In the genomic region with DNA sequence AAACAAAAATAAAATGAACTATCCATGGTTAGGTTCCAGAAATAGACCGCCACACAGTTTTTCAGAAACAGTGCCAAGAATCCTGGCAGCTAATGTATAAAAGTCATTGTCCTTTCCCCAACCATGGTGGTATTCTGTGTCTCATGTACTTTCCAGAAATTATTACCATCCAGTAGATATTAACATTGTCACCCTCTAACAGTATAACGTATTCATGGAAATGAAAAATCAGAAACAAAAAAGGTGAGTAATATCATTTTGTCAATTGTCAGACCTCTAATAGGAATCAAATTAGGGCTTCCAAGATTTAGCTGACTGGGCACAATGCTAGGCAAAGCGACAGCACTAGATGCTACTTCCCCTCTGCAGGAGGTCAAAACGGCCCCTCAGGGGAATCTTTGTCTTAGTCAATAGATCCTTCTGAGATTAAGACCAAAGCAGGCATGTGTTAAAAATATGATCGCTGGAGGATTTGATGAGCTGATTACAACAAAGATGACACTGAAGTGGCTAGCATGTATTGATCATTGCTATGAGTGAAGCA, we compare ENCODE assay signal across 19 cellular contexts.
"Had no signal": no experiment of that assay in that cellular context is flagged by ENCODE, and none has a peak within 500 bp of the region (broad histone marks: within the 10 kb centered on the region; RNA-seq: fewer than 3 reads in every experiment).

No MANE protein-coding gene starts in this region.

- H3K27me3 ChIP-seq: right atrium auricular region had no signal

- H3K9me3 ChIP-seq: left ventricle myocardium inferior, prostate gland, right atrium auricular region, thoracic aorta had no signal

- H3K36me3 ChIP-seq: left ventricle myocardium inferior, prostate gland, right atrium auricular region, thoracic aorta had no signal

- H3K4me3 ChIP-seq: left ventricle myocardium inferior, prostate gland, right atrium auricular region, thoracic aorta had no signal

- H3K4me1 ChIP-seq: left ventricle myocardium inferior, prostate gland, right atrium auricular region had no signal

- FAIRE-seq: astrocyte, colon, endothelial cell of umbilical vein, TTC549 had no signal

- H3K27ac ChIP-seq: prostate gland, right atrium auricular region, thoracic aorta had no signal

- DNase-seq: activated CD4-positive, alpha-beta T cell treated with anti-CD3 and anti-CD28 coated beads for 1 hour; activated naive CD4-positive, alpha-beta T cell treated with Interleukin-2 at 50 U/mL for 16 hours; activated naive CD8-positive, alpha-beta T cell treated with anti-CD3 and anti-CD28 coated beads for 36 hours; activated T-cell treated with anti-CD3 and anti-CD28 coated beads, Interleukin-2, amount 50 U/mL, for 24 hours; effector memory CD8-positive, alpha-beta T cell; foreskin melanocyte; glutamatergic neuron; left ventricle myocardium inferior; stimulated activated CD4-positive, alpha-beta T cell treated with anti-CD3 and anti-CD28 coated beads, Interleukin-12 subunit alpha, Interleukin-12 subunit beta, amount 100 ng/mL, for 4 hours; T-helper 1 cell had no signal

- ATAC-seq: effector memory CD8-positive, alpha-beta T cell; esophagus mucosa; natural killer cell treated with Interleukin-12 subunit alpha and Interleukin-12 subunit beta and Interleukin-15 and Interleukin-18, amount 100 ng/mL, for 72 hours had no signal
